Comparison of ENCODE assay signal across 1 cellular context in the genomic region with DNA sequence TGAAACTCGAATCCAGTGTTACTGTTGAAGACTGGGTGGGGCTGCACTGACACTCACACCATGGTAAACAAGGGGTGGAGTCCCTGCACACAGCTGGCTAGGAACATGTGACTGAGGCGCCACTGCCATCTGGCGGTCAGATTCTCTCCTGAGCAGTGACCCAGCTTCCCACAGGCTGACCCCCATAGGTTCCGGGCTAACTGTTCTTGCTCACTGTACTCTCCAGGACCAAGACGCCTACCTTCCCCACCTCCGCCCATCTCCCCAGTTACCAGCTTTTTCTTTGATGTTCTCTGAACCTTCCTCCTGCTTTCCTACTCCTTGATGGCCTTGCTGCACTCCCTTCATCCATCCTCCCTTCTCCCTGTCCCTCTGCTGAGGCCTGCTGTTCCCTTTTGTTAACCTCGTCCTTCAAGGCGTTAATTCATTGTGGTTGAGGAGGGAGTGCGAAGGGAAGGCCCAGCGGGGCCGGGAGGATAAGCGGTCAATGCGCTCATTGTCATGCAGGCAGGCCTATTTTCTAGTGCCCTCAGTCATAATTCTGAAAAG.
TF ChIP-seq lines count a peak whose summit lies in the region.

No MANE protein-coding gene starts in this region.

TF ChIP-seq in WTC11, 78 proteins besides CTCF, POLR2A, EP300 and RAD21 (continued from another document):
- TF ChIP-seq, protein P1, sequence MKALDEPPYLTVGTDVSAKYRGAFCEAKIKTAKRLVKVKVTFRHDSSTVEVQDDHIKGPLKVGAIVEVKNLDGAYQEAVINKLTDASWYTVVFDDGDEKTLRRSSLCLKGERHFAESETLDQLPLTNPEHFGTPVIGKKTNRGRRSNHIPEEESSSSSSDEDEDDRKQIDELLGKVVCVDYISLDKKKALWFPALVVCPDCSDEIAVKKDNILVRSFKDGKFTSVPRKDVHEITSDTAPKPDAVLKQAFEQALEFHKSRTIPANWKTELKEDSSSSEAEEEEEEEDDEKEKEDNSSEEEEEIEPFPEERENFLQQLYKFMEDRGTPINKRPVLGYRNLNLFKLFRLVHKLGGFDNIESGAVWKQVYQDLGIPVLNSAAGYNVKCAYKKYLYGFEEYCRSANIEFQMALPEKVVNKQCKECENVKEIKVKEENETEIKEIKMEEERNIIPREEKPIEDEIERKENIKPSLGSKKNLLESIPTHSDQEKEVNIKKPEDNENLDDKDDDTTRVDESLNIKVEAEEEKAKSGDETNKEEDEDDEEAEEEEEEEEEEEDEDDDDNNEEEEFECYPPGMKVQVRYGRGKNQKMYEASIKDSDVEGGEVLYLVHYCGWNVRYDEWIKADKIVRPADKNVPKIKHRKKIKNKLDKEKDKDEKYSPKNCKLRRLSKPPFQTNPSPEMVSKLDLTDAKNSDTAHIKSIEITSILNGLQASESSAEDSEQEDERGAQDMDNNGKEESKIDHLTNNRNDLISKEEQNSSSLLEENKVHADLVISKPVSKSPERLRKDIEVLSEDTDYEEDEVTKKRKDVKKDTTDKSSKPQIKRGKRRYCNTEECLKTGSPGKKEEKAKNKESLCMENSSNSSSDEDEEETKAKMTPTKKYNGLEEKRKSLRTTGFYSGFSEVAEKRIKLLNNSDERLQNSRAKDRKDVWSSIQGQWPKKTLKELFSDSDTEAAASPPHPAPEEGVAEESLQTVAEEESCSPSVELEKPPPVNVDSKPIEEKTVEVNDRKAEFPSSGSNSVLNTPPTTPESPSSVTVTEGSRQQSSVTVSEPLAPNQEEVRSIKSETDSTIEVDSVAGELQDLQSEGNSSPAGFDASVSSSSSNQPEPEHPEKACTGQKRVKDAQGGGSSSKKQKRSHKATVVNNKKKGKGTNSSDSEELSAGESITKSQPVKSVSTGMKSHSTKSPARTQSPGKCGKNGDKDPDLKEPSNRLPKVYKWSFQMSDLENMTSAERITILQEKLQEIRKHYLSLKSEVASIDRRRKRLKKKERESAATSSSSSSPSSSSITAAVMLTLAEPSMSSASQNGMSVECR (CRISPR knock-in tag; IDR thresholded peaks at IDR 0.05; ENCODE audit: borderline replicate concordance) = no peak
- TF ChIP-seq, protein P2, sequence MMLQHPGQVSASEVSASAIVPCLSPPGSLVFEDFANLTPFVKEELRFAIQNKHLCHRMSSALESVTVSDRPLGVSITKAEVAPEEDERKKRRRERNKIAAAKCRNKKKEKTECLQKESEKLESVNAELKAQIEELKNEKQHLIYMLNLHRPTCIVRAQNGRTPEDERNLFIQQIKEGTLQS (CRISPR knock-in tag; conservative IDR thresholded peaks at IDR 0.05) = no peak
- TF ChIP-seq SP1 (CRISPR knock-in tag; conservative IDR thresholded peaks at IDR 0.05) (no peak), FOXK1 (CRISPR knock-in tag; IDR thresholded peaks at IDR 0.05) (peak; percentile 87; the same call in 1 of the 2 replicates), NR1H2 (CRISPR knock-in tag; IDR thresholded peaks at IDR 0.05) (no peak), ZNF423 (CRISPR knock-in tag; IDR thresholded peaks at IDR 0.05) (peak; percentile 30; the same call in 1 of the 2 replicates), TEAD1 (CRISPR knock-in tag; IDR thresholded peaks at IDR 0.05) (no peak), SMAD4 (CRISPR knock-in tag; IDR thresholded peaks at IDR 0.05) (no peak), ELF4 (CRISPR knock-in tag; IDR thresholded peaks at IDR 0.05; ENCODE audit: low read depth) (no peak), GABPB1 (CRISPR knock-in tag; IDR thresholded peaks at IDR 0.05) (no peak), PRRX2 (CRISPR knock-in tag; IDR thresholded peaks at IDR 0.05) (no peak), CREB1 (CRISPR knock-in tag; IDR thresholded peaks at IDR 0.05) (no peak), TP53 (CRISPR knock-in tag; IDR thresholded peaks at IDR 0.05) (no peak), ZNF138 (CRISPR knock-in tag; conservative IDR thresholded peaks at IDR 0.05) (no peak), GRHL2 (CRISPR knock-in tag; IDR thresholded peaks at IDR 0.05; ENCODE audit: insufficient replicate concordance, severe bottlenecking) (no peak)
- TF ChIP-seq, protein P3, sequence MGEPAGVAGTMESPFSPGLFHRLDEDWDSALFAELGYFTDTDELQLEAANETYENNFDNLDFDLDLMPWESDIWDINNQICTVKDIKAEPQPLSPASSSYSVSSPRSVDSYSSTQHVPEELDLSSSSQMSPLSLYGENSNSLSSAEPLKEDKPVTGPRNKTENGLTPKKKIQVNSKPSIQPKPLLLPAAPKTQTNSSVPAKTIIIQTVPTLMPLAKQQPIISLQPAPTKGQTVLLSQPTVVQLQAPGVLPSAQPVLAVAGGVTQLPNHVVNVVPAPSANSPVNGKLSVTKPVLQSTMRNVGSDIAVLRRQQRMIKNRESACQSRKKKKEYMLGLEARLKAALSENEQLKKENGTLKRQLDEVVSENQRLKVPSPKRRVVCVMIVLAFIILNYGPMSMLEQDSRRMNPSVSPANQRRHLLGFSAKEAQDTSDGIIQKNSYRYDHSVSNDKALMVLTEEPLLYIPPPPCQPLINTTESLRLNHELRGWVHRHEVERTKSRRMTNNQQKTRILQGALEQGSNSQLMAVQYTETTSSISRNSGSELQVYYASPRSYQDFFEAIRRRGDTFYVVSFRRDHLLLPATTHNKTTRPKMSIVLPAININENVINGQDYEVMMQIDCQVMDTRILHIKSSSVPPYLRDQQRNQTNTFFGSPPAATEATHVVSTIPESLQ (CRISPR knock-in tag; IDR thresholded peaks at IDR 0.05) = no peak
